Comparison of ENCODE assay signal across 9 cellular contexts in the genomic region with DNA sequence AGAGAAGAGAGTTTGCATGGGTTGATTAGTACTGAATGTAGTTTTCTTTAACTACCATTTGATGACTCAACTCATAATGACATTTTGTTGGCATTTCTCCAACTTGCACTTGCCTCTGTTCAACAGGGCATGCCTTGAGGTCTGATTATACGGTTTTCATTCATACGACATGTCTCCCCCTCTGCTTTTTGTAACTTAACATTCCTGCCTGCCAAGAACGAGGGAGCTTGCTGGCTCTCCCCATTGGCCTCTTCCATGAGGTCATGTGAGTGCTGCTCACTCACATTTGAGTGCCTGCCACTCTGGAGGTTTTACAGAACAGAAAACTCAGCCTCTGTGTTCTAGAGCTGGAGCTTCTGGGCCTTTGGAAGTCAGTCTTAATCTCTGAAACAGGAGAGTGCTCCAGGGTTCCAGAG. TPM values are rescaled to one million over a fixed set of nuclear protein-coding genes. Genes with fewer than 3 reads are reported as not detected.
DNase-seq lines count a peak whose midpoint lies in the region; ATAC-seq, FAIRE-seq and TF ChIP-seq lines count a peak whose summit lies in the region.
"Had no signal": no experiment of that assay in that cellular context is flagged by ENCODE, and none has a peak within 500 bp of the region (broad histone marks: within the 10 kb centered on the region; RNA-seq: fewer than 3 reads in every experiment).

No MANE protein-coding gene starts in this region.

- H3K27ac ChIP-seq in epithelial cell of prostate (no peak overlapping the region), pancreas (no peak overlapping the region)

- no peak for TF ChIP-seq CTCF in pancreas (IDR thresholded peaks at IDR 0.05)

- no peaks in the 10 kb centered on the region for H3K27me3 ChIP-seq in pancreas

- intact Hi-C loops in pancreas (cut with DNase I), result no loop called here

- H3K36me3 ChIP-seq in pancreas, result no peaks in the 10 kb centered on the region

- H3K4me1 ChIP-seq in pancreas, result peaks cover 0 to 5% (median 0%) of the 10 kb centered on the region in 3 donors

- WGBS in pancreas, 2 donors, result 33 to 36% methylated on average over 3 of the region's 3 CpGs

- peak in 3 of 4 donors; percentile 27 to 67 (median 57) for ATAC-seq in pancreas
- ATAC-seq in GM18907 (IDR thresholded peaks at IDR 0.05; ENCODE audit: unreplicated experiment), result no peak
- no peak for ATAC-seq in HG03460 (IDR thresholded peaks at IDR 0.05; ENCODE audit: unreplicated experiment)

- FAIRE-seq in pancreas (lab: Jason Lieb, UNC), result no peak
- no peak for FAIRE-seq in GM19239 (lab: Jason Lieb, UNC)

- H3K9me3 ChIP-seq in pancreas, result no peaks in the 10 kb centered on the region

- H3K4me3 ChIP-seq in pancreas, result no peak overlapping the region

- peak; percentile 41 for DNase-seq in ELF-1 (ENCODE audit: low read depth, low spot score)
- peak; percentile 72 for DNase-seq in NCI-H510A treated with DMSO at 0.1 percent for 48 hours (lab: John Stamatoyannopoulos, UW)
- peak; percentile 66 for DNase-seq in epithelial cell of prostate (ENCODE audit: low read depth, low spot score)
- DNase-seq in pancreas, result peak in 1 of 6 donors; percentile 11
- DNase-seq in stimulated activated CD4-positive, alpha-beta T cell treated with anti-CD3 and anti-CD28 coated beads, Interleukin-12 subunit alpha, Interleukin-12 subunit beta, amount 100 ng/mL, for 4 hours, result no peak
- DNase-seq in GM19239 (ENCODE audit: insufficient read length, low spot score), result no peak
- DNase-seq: activated CD4-positive, alpha-beta T cell treated with anti-CD3 and anti-CD28 coated beads, Interleukin-2, amount 50 U/mL, for 48 hours had no signal

RNA-seq across cellular contexts. Expression of gene MAP2K6, which starts 19.7 kb away (rescaled TPM):
- total RNA-seq in pancreas, result 10 to 100 TPM in 3 of 6 donors, 1 to 10 TPM in 3; 6.2 to 12.9 (median 10.0) TPM
- polyA plus RNA-seq in pancreas, result 1 to 10 TPM; 6.2 to 6.7 TPM

Comparison
In these comparisons a context has a peak if more than half of its experiments do, and no peak if none do; other contexts are left out.
1. DNase-seq: peak in ELF-1 (single experiment), NCI-H510A treated with DMSO at 0.1 percent for 48 hours (single experiment) and epithelial cell of prostate (single experiment); none in stimulated activated CD4-positive, alpha-beta T cell treated with anti-CD3 and anti-CD28 coated beads, Interleukin-12 subunit alpha, Interleukin-12 subunit beta, amount 100 ng/mL, for 4 hours (single experiment) and GM19239 (single experiment).
2. ATAC-seq: peak in pancreas (3 of 4); none in GM18907 (single experiment) and HG03460 (single experiment).